Comparison of ENCODE assay signal across 16 cellular contexts in the genomic region with DNA sequence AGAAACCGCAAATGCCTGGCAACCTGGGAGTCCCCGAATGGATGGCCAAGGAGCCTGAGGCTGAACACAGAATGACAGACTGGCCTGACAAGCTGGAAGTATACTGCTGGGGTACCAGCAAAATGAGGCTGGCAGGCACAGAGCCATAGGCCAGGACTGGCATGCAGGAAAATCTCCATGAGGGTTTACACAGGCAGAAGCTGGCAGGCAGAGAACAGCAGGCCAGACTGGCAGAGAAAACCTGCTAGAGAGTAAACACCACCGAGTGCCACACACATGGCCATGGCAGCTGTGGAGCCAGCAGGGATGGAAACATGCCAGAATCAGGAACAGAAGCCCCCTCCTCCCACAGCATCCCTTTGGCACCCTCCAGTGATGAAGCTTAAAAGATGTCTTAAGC.
DNase-seq lines count a peak whose midpoint lies in the region; ATAC-seq and TF ChIP-seq lines count a peak whose summit lies in the region.
"Had no signal": no experiment of that assay in that cellular context is flagged by ENCODE, and none has a peak within 500 bp of the region (broad histone marks: within the 10 kb centered on the region; RNA-seq: fewer than 3 reads in every experiment).

No MANE protein-coding gene starts in this region.

- H3K27ac ChIP-seq in colonic mucosa, result no peak overlapping the region
- no peak overlapping the region for H3K27ac ChIP-seq in prostate gland
- H3K27ac ChIP-seq: adrenal gland had no signal

- H3K9me3 ChIP-seq in colonic mucosa (no peaks in the 10 kb centered on the region), prostate gland (no peaks in the 10 kb centered on the region)
- H3K9me3 ChIP-seq: adrenal gland had no signal

- H3K4me3 ChIP-seq in colonic mucosa (no peak overlapping the region), prostate gland (no peak overlapping the region), lower leg skin (ENCODE audit: low read depth, poor library complexity, severe bottlenecking) (no peak overlapping the region)
- H3K4me3 ChIP-seq: adrenal gland had no signal

- H3K4me1 ChIP-seq in colonic mucosa, result no peaks in the 10 kb centered on the region
- no peaks in the 10 kb centered on the region for H3K4me1 ChIP-seq in prostate gland (replicated peaks)
- H3K4me1 ChIP-seq: adrenal gland had no signal

- H3K27me3 ChIP-seq in colonic mucosa (no peaks in the 10 kb centered on the region), prostate gland (replicated peaks; ENCODE audit: insufficient read depth) (no peaks in the 10 kb centered on the region)
- H3K27me3 ChIP-seq: adrenal gland had no signal

- intact Hi-C loops in colonic mucosa (cut with DNase I), result no loop called here
- intact Hi-C loops in prostate gland (cut with DNase I), result no loop called here
- intact Hi-C loops in lower leg skin (cut with DNase I; ENCODE audit: low total_unique reads), result no loop called here

- DNase-seq in M059J (ENCODE audit: low read depth) (peak; percentile 67), NCI-H2171 treated with DMSO at 0.1 percent for 48 hours (lab: John Stamatoyannopoulos, UW) (peak; percentile 95), colonic mucosa (peak; percentile 29), prostate gland (ENCODE audit: low spot score) (peak; percentile 80), lower leg skin (ENCODE audit: low spot score in 2 of 2) (no peak)
- DNase-seq: activated CD4-positive, alpha-beta memory T cell treated with anti-CD3 and anti-CD28 coated beads, Interleukin-2, amount 10 ng/mL, durations not matched to agents 7 days and 5 days; adrenal gland; erythroblast; Kasumi-1; kidney glomerular epithelial cell; naive thymus-derived CD8-positive, alpha-beta T cell; NCI-H526; stimulated activated CD4-positive, alpha-beta T cell treated with anti-CD3 and anti-CD28 coated beads, Interleukin-4, amount 100 ng/mL, for 1 hour; trophoblast cell had no signal

- TF ChIP-seq CTCF in colonic mucosa (IDR thresholded peaks at IDR 0.05), result no peak
- TF ChIP-seq CTCF in prostate gland (IDR thresholded peaks at IDR 0.05), result no peak
- no peak for TF ChIP-seq CTCF in lower leg skin (IDR thresholded peaks at IDR 0.05)

- peak overlapping the region in 1 of 2 donors; percentile 43 for H3K9ac ChIP-seq in colonic mucosa (ENCODE audit: low read depth in 2 of 2, low read length in 2 of 2)

- WGBS in prostate gland, result 27% methylated on average over 3 of the region's 3 CpGs
- 74 to 82% methylated on average over 3 of the region's 3 CpGs for WGBS in lower leg skin, 2 donors

- ATAC-seq in GM18511 (IDR thresholded peaks at IDR 0.05; ENCODE audit: unreplicated experiment) (no peak), HG03520 (IDR thresholded peaks at IDR 0.05; ENCODE audit: unreplicated experiment) (no peak)
- ATAC-seq: naive thymus-derived CD8-positive, alpha-beta T cell had no signal

- H3K36me3 ChIP-seq in colonic mucosa (no peaks in the 10 kb centered on the region), prostate gland (no peaks in the 10 kb centered on the region)
- H3K36me3 ChIP-seq: adrenal gland had no signal

- TF ChIP-seq POLR2A in prostate gland (IDR thresholded peaks at IDR 0.05), result no peak
- TF ChIP-seq POLR2A in lower leg skin (IDR thresholded peaks at IDR 0.05), result no peak

Comparison
In these comparisons a context has a peak if more than half of its experiments do, and no peak if none do; other contexts are left out.
1. DNase-seq: peak in M059J (single experiment), NCI-H2171 treated with DMSO at 0.1 percent for 48 hours (single experiment), colonic mucosa (single experiment) and prostate gland (single experiment); none in lower leg skin (0 of 2).